Comparison of ENCODE assay signal across 29 cellular contexts in genomic region chr2:71602115-71602495, GRCh38.
"Had no signal": no experiment of that assay in that cellular context is flagged by ENCODE, and none has a peak within 500 bp of the region (broad histone marks: within the 10 kb centered on the region; RNA-seq: fewer than 3 reads in every experiment).

No MANE protein-coding gene starts in this region.

- H3K27me3 ChIP-seq: MG63, SJCRH30 had no signal

- DNase-seq: activated CD4-positive, alpha-beta T cell treated with anti-CD3 and anti-CD28 coated beads for 48 hours; activated CD4-positive, alpha-beta T cell treated with anti-CD3 and anti-CD28 coated beads, Interleukin-2, amount 50 U/mL, for 4 hours; activated CD4-positive, CD25-positive, alpha-beta regulatory T cell treated with anti-CD3 and anti-CD28 coated beads, Interleukin-2, amount 50 U/mL, for 72 hours; activated CD8-positive, alpha-beta memory T cell treated with anti-CD3 and anti-CD28 coated beads, Interleukin-2, amount 50 U/mL, for 48 hours; activated CD8-positive, alpha-beta T cell treated with anti-CD3 and anti-CD28 coated beads, Interleukin-2, amount 10 ng/mL, durations not matched to agents 7 days and 5 days; activated gamma-delta T cell; activated naive CD4-positive, alpha-beta T cell treated with anti-CD3 and anti-CD28 coated beads for 36 hours; activated T-cell treated with anti-CD3 and anti-CD28 coated beads, Interleukin-2, amount 50 U/mL, for 4 hours; central memory CD4-positive, alpha-beta T cell; MG63; MV-4-11; NCI-H1092 treated with DMSO at 0.1 percent for 48 hours; NCI-H1417 treated with DMSO at 0.1 percent for 48 hours; NCI-H1694 treated with DMSO at 0.1 percent for 48 hours; NCI-H2029 treated with DMSO at 0.1 percent for 48 hours; NCI-H345; NCI-H510A treated with DMSO at 0.1 percent for 48 hours; NCI-H69; NK-92 treated with Interleukin-12 subunit alpha and Interleukin-12 subunit beta, amount 100 ng/mL, for 24 hours; OCI-M1; RPMI8226; SJCRH30; SK-N-SH; T-helper 1 cell had no signal

- H3K36me3 Mint-ChIP-seq: activated naive CD8-positive, alpha-beta T cell; WTC11 had no signal

- H3K4me1 ChIP-seq: SJCRH30 had no signal

- ATAC-seq: activated CD8-positive, alpha-beta T cell treated with anti-CD3 and anti-CD28 coated beads, Interleukin-2, amount 10 ng/mL, durations not matched to agents 7 days and 5 days; activated T-cell treated with anti-CD3 and anti-CD28 coated beads, Interleukin-2, amount 50 U/mL, for 4 hours; activated T-helper 17 cell treated with anti-CD3 and anti-CD28 coated beads, Interleukin-2, amount 50 U/mL, for 72 hours; Panc1; WTC11 had no signal

- H3K4me3 ChIP-seq: MG63, SJCRH30 had no signal

- H3K4me3 Mint-ChIP-seq: activated CD8-positive, alpha-beta T cell treated with anti-CD3 and anti-CD28 coated beads, Interleukin-2, amount 10 ng/mL, durations not matched to agents 7 days and 5 days; activated naive CD4-positive, alpha-beta T cell treated with anti-CD3 and anti-CD28 coated beads for 36 hours; activated naive CD8-positive, alpha-beta T cell; activated T-cell treated with anti-CD3 and anti-CD28 coated beads, Interleukin-2, amount 50 U/mL, for 4 hours; activated T-helper 17 cell treated with anti-CD3 and anti-CD28 coated beads, Interleukin-2, amount 50 U/mL, for 72 hours; WTC11 had no signal

- H3K9me3 Mint-ChIP-seq: activated naive CD4-positive, alpha-beta T cell treated with anti-CD3 and anti-CD28 coated beads for 36 hours; activated T-cell treated with anti-CD3 and anti-CD28 coated beads, Interleukin-2, amount 50 U/mL, for 4 hours; activated T-helper 17 cell treated with anti-CD3 and anti-CD28 coated beads, Interleukin-2, amount 50 U/mL, for 72 hours; WTC11 had no signal

- H3K27ac Mint-ChIP-seq: activated CD8-positive, alpha-beta T cell treated with anti-CD3 and anti-CD28 coated beads, Interleukin-2, amount 10 ng/mL, durations not matched to agents 7 days and 5 days; activated naive CD4-positive, alpha-beta T cell treated with anti-CD3 and anti-CD28 coated beads for 36 hours; activated naive CD8-positive, alpha-beta T cell; activated T-helper 17 cell treated with anti-CD3 and anti-CD28 coated beads, Interleukin-2, amount 50 U/mL, for 72 hours; WTC11 had no signal

- H3K9me3 ChIP-seq: MG63, SJCRH30, SK-N-SH had no signal

- H3K27ac ChIP-seq: KMS-11, SJCRH30 had no signal

- H3K36me3 ChIP-seq: MG63, SJCRH30 had no signal
